22 cellular contexts compared by ENCODE assay signal in genomic region chr16:27464663-27465482, GRCh38.
A peak's percentile ranks its signal among the peaks of the same experiment; 100 is the strongest.
DNase-seq lines count a peak whose midpoint lies in the region; ATAC-seq and TF ChIP-seq lines count a peak whose summit lies in the region.
"Had no signal": no experiment of that assay in that cellular context is flagged by ENCODE, and none has a peak within 500 bp of the region (broad histone marks: within the 10 kb centered on the region; RNA-seq: fewer than 3 reads in every experiment).

No MANE protein-coding gene starts in this region.

- H2AFZ ChIP-seq in mesenchymal stem cell (ENCODE audit: low read depth, low read length) = no peak overlapping the region

- H3K14ac ChIP-seq in mesenchymal stem cell (ENCODE audit: low read length in 2 of 2) = no peak overlapping the region

- no peak for TF ChIP-seq POLR2A in breast epithelium (IDR thresholded peaks at IDR 0.05)

- ATAC-seq in HG03520 (IDR thresholded peaks at IDR 0.05; ENCODE audit: unreplicated experiment) = no peak
- ATAC-seq: foreskin keratinocyte, left colon, upper lobe of right lung had no signal

- peaks cover 17% of the 10 kb centered on the region for H3K79me1 ChIP-seq in mesenchymal stem cell (replicated peaks; ENCODE audit: low read length, poor library complexity, severe bottlenecking)

- H3K9ac ChIP-seq in mesenchymal stem cell (ENCODE audit: low read length) = no peak overlapping the region

- no peak overlapping the region for H3K4me3 Mint-ChIP-seq in MCF 10A (ENCODE audit: unreplicated experiment)
- H3K4me3 Mint-ChIP-seq in activated naive CD8-positive, alpha-beta T cell = peak overlapping the region; percentile 47

- no peak overlapping the region for H3K27ac ChIP-seq in breast epithelium
- H3K27ac ChIP-seq in mesenchymal stem cell (ENCODE audit: low read length, poor library complexity, severe bottlenecking) = no peak overlapping the region
- H3K27ac ChIP-seq: coronary artery, epithelial cell of prostate, foreskin keratinocyte, right atrium auricular region, RWPE1, upper lobe of right lung had no signal

- DNase-seq in MCF 10A (ENCODE audit: unreplicated experiment) = no peak
- no peak for DNase-seq in breast epithelium (ENCODE audit: low spot score in 2 of 2)
- DNase-seq in mesenchymal stem cell = no peak
- no peak for DNase-seq in COR-L47 (lab: John Stamatoyannopoulos, UW)
- no peak for DNase-seq in NCI-H2081 (lab: John Stamatoyannopoulos, UW)
- DNase-seq: activated CD4-positive, alpha-beta T cell treated with anti-CD3 and anti-CD28 coated beads for 48 hours; foreskin keratinocyte; IMR-90; left colon; midbrain; MM.1S; NCI-H1694 treated with DMSO at 0.1 percent for 48 hours; NK-92 treated with Interleukin-12 subunit alpha and Interleukin-12 subunit beta, amount 100 ng/mL, for 24 hours; stimulated activated CD4-positive, alpha-beta T cell treated with anti-CD3 and anti-CD28 coated beads, Interleukin-15, amount 100 ng/mL, for 24 hours; stimulated activated naive CD4-positive, alpha-beta T cell treated with Interleukin-2 at 50 U/mL for 16 hours; upper lobe of right lung had no signal

- no peak overlapping the region for H3K23ac ChIP-seq in mesenchymal stem cell (ENCODE audit: low read length in 2 of 2)

- no peak overlapping the region for H3K4ac ChIP-seq in mesenchymal stem cell (ENCODE audit: low read depth in 1 of 2, low read length in 2 of 2)

- WGBS in mesenchymal stem cell = 95% methylated on average over 32 of the region's 32 CpGs

- no peak overlapping the region for H3K18ac ChIP-seq in mesenchymal stem cell (ENCODE audit: low read depth in 1 of 2, low read length in 2 of 2)

- H3K9me3 Mint-ChIP-seq in MCF 10A (ENCODE audit: unreplicated experiment) = no peaks in the 10 kb centered on the region
- no peaks in the 10 kb centered on the region for H3K9me3 Mint-ChIP-seq in activated naive CD8-positive, alpha-beta T cell (ENCODE audit: low read depth)

- intact Hi-C loops in MCF 10A (cut with micrococcal nuclease) = no loop called here
- intact Hi-C loops in breast epithelium (cut with DNase I; ENCODE audit: low total_unique reads) = no loop called here

- H3K27ac Mint-ChIP-seq in MCF 10A (ENCODE audit: low read depth, unreplicated experiment) = no peak overlapping the region
- peak overlapping the region; percentile 61 for H3K27ac Mint-ChIP-seq in activated naive CD8-positive, alpha-beta T cell

- H4K8ac ChIP-seq in mesenchymal stem cell (ENCODE audit: low read length) = peak overlapping the region; percentile 7

- H3K4me1 Mint-ChIP-seq in MCF 10A (ENCODE audit: insufficient read depth, unreplicated experiment) = no peaks in the 10 kb centered on the region
- H3K4me1 Mint-ChIP-seq in activated naive CD8-positive, alpha-beta T cell (ENCODE audit: low read depth) = peaks cover 49% of the 10 kb centered on the region

- no peaks in the 10 kb centered on the region for H3K4me1 ChIP-seq in breast epithelium
- H3K4me1 ChIP-seq in mesenchymal stem cell (ENCODE audit: control insufficient read depth, insufficient read depth, low read depth, low read length) = peaks cover 42% of the 10 kb centered on the region
- H3K4me1 ChIP-seq: upper lobe of right lung had no signal

- H3K27me3 Mint-ChIP-seq in MCF 10A (ENCODE audit: insufficient read depth, unreplicated experiment) = no peaks in the 10 kb centered on the region
- H3K27me3 Mint-ChIP-seq in activated naive CD8-positive, alpha-beta T cell = no peaks in the 10 kb centered on the region

- peaks cover 10% of the 10 kb centered on the region for H3K36me3 ChIP-seq in breast epithelium
- H3K36me3 ChIP-seq in mesenchymal stem cell (ENCODE audit: control insufficient read depth in 1 of 2, insufficient read depth in 2 of 2, low read depth in 1 of 2, low read length in 2 of 2) = peaks cover 83 to 96% of the 10 kb centered on the region in 2 experiments

- no peak overlapping the region for H4K91ac ChIP-seq in mesenchymal stem cell (ENCODE audit: low read length)

- BruUV-seq in MCF 10A (replicated peaks; lab: Mats Ljungman, UMichigan) = TSS peak; percentile 35

- POLR2A ChIA-PET in MCF 10A (lab: Yijun Ruan, JAX) = no interaction called here

- H3K4me2 ChIP-seq in mesenchymal stem cell (ENCODE audit: low read length, poor library complexity, severe bottlenecking) = no peak overlapping the region

- no peak overlapping the region for H2BK120ac ChIP-seq in mesenchymal stem cell (ENCODE audit: low read depth, low read length)

- CTCF ChIA-PET in MCF 10A (lab: Yijun Ruan, JAX) = interaction anchor here (1.1 to 4.6 kb wide), 3 partner anchors 96 to 271 kb away, joined by 3 to 20 read pairs (median 4); no protein-coding TSS in a partner anchor

- H2BK15ac ChIP-seq in mesenchymal stem cell (ENCODE audit: low read depth, poor library complexity, severe bottlenecking) = no peak overlapping the region

- H2BK5ac ChIP-seq in mesenchymal stem cell (ENCODE audit: low read depth, low read length, poor library complexity, severe bottlenecking) = no peak overlapping the region

- TF ChIP-seq CTCF in MCF 10A (IDR thresholded peaks at IDR 0.05; ENCODE audit: unreplicated experiment) (no peak), breast epithelium (IDR thresholded peaks at IDR 0.05) (no peak)

- no peaks in the 10 kb centered on the region for H3K9me3 ChIP-seq in breast epithelium
- H3K9me3 ChIP-seq in mesenchymal stem cell (ENCODE audit: control insufficient read depth, low read length) = peaks cover 9% of the 10 kb centered on the region
- H3K9me3 ChIP-seq: right atrium auricular region, upper lobe of right lung had no signal

- H3K27me3 ChIP-seq in breast epithelium (no peaks in the 10 kb centered on the region), mesenchymal stem cell (ENCODE audit: control insufficient read depth in 1 of 2, insufficient read depth in 1 of 2, low read length in 2 of 2) (no peaks in the 10 kb centered on the region)
- H3K27me3 ChIP-seq: foreskin keratinocyte, right atrium auricular region, upper lobe of right lung had no signal

- no peak overlapping the region for H3K4me3 ChIP-seq in breast epithelium
- no peak overlapping the region for H3K4me3 ChIP-seq in mesenchymal stem cell (ENCODE audit: insufficient read depth in 1 of 2, low read depth in 1 of 2, low read length in 2 of 2)
- H3K4me3 ChIP-seq: coronary artery, right atrium auricular region, upper lobe of right lung had no signal

- peak overlapping the region; percentile 20 for H2AK5ac ChIP-seq in mesenchymal stem cell (ENCODE audit: low read length, severe bottlenecking)

- H3K36me3 Mint-ChIP-seq in MCF 10A (ENCODE audit: insufficient read depth, unreplicated experiment) = peaks cover 77% of the 10 kb centered on the region
- H3K36me3 Mint-ChIP-seq in activated naive CD8-positive, alpha-beta T cell = peaks cover 26% of the 10 kb centered on the region

- no peak overlapping the region for H2BK12ac ChIP-seq in mesenchymal stem cell (ENCODE audit: low read length in 2 of 2)
